25 cellular contexts compared by ENCODE assay signal in genomic region chr16:88524274-88524972, GRCh38. TPM values are rescaled to one million over a fixed set of nuclear protein-coding genes. Genes with fewer than 3 reads are reported as not detected.
DNase-seq lines count a peak whose midpoint lies in the region; ATAC-seq and TF ChIP-seq lines count a peak whose summit lies in the region.
"Had no signal": no experiment of that assay in that cellular context is flagged by ENCODE, and none has a peak within 500 bp of the region (broad histone marks: within the 10 kb centered on the region; RNA-seq: fewer than 3 reads in every experiment).

No MANE protein-coding gene starts in this region.

- H2BK15ac ChIP-seq in neuronal stem cell (ENCODE audit: low read length), result no peak overlapping the region

- DNase-seq in Caco-2, result no peak
- DNase-seq in body of pancreas, result no peak
- DNase-seq in neuronal stem cell (ENCODE audit: low spot score), result no peak
- DNase-seq in activated T-cell treated with anti-CD3 and anti-CD28 coated beads for 4 hours, result no peak
- DNase-seq: BE2C, Calu3, GF-D8, GM23248, NCI-H1105 treated with DMSO at 0.1 percent for 48 hours, NCI-H1694, NCI-H2081, NCI-H2171, NCI-H345, NCI-H524 treated with DMSO at 0.1 percent for 48 hours, NCI-H82, Peyer's patch had no signal

- peak overlapping the region; percentile 91 for H3K23ac ChIP-seq in neuronal stem cell (ENCODE audit: low read depth, low read length, poor library complexity)

- peaks cover 0 to 12% (median 0%) of the 10 kb centered on the region in 11 experiments; a peak in 5 of 22 replicates for H3K36me3 ChIP-seq in BLaER1 treated with 17β-estradiol and CSF1 and Interleukin-3, amounts not matched to agents 10 nM and 100 nM
- H3K36me3 ChIP-seq in Caco-2 (ENCODE audit: control insufficient read depth, insufficient read depth, low read length), result peaks cover 4% of the 10 kb centered on the region
- H3K36me3 ChIP-seq in body of pancreas (replicated peaks in 1 of 2; ENCODE audit: insufficient read depth in 1 of 2, low read depth in 2 of 2), result peaks cover 0 to 2% of the 10 kb centered on the region in 2 donors
- H3K36me3 ChIP-seq in neuronal stem cell (replicated peaks in 1 of 2; ENCODE audit: control insufficient read depth in 2 of 2, insufficient read depth in 2 of 2, low read length in 2 of 2), result no peaks in the 10 kb centered on the region
- H3K36me3 ChIP-seq: BE2C, HAP-1, Peyer's patch had no signal

- intact Hi-C loops in Caco-2 (cut with micrococcal nuclease; ENCODE audit: unreplicated experiment) (no loop called here), body of pancreas (cut with DNase I) (no loop called here)

- H4K91ac ChIP-seq in neuronal stem cell (ENCODE audit: low read depth, low read length, poor library complexity), result no peak overlapping the region

- no peak overlapping the region for H2BK5ac ChIP-seq in neuronal stem cell (ENCODE audit: low read length)

- no peak overlapping the region for H2AK5ac ChIP-seq in neuronal stem cell (ENCODE audit: low read depth, low read length)

- H3K4me1 ChIP-seq in BLaER1 treated with 17β-estradiol and CSF1 and Interleukin-3, amounts not matched to agents 10 nM and 100 nM, result peaks cover 15 to 76% (median 59%) of the 10 kb centered on the region in 10 experiments
- H3K4me1 ChIP-seq in Caco-2 (peaks cover 22% of the 10 kb centered on the region), body of pancreas (peaks cover 36% of the 10 kb centered on the region), neuronal stem cell (ENCODE audit: control insufficient read depth in 2 of 2, insufficient read depth in 1 of 2, low read depth in 1 of 2, low read length in 2 of 2) (peaks cover 3 to 14% of the 10 kb centered on the region in 2 donors)
- H3K4me1 ChIP-seq: HAP-1 had no signal

- peak overlapping the region; percentile 48 for H3K27ac Mint-ChIP-seq in Caco-2 (ENCODE audit: unreplicated experiment)
- H3K27ac Mint-ChIP-seq: CD8-positive, alpha-beta T cell had no signal

- no peak overlapping the region for H3K27ac ChIP-seq in BLaER1 treated with 17β-estradiol and CSF1 and Interleukin-3, amounts not matched to agents 10 nM and 100 nM
- H3K27ac ChIP-seq in body of pancreas (peak overlapping the region; percentile 10 to 34 (median 22)), neuronal stem cell (replicated peaks; ENCODE audit: low read length) (no peak overlapping the region)
- H3K27ac ChIP-seq: GM23248, HL-60, KMS-11 had no signal

- peak overlapping the region; percentile 75 for H3K14ac ChIP-seq in neuronal stem cell (ENCODE audit: low read length)

- H2BK120ac ChIP-seq in neuronal stem cell (ENCODE audit: low read depth, low read length), result no peak overlapping the region

- H3K9me3 ChIP-seq in BLaER1 treated with 17β-estradiol and CSF1 and Interleukin-3, amounts not matched to agents 10 nM and 100 nM (replicated peaks in 1 of 11), result no peaks in the 10 kb centered on the region
- H3K9me3 ChIP-seq in Caco-2 (no peaks in the 10 kb centered on the region), body of pancreas (no peaks in the 10 kb centered on the region), neuronal stem cell (replicated peaks in 1 of 2; ENCODE audit: control insufficient read depth in 2 of 2, insufficient read depth in 1 of 2, low read depth in 1 of 2, low read length in 2 of 2) (no peaks in the 10 kb centered on the region)
- H3K9me3 ChIP-seq: BE2C, HAP-1, Peyer's patch, SJSA1 had no signal

- H2AFZ ChIP-seq in neuronal stem cell (ENCODE audit: low read length), result no peak overlapping the region
- H2AFZ ChIP-seq: GM23248 had no signal

- no peak overlapping the region for H3K9ac ChIP-seq in BLaER1 treated with 17β-estradiol and CSF1 and Interleukin-3, amounts not matched to agents 10 nM and 100 nM
- H3K9ac ChIP-seq in neuronal stem cell (ENCODE audit: low read depth, low read length, poor library complexity), result no peak overlapping the region
- H3K9ac ChIP-seq: GM23248, KMS-11 had no signal

- 70 to 90% methylated on average over 3 to 17 of the region's 18 CpGs for WGBS in body of pancreas, 2 donors
- no CpG with 5 or more reads among the region's 18 CpGs for WGBS in neuronal stem cell (ENCODE audit: extremely low coverage in 2 of 2, insufficient read length in 2 of 2, insufficient replicate concordance in 1 of 2), 2 donors

- ATAC-seq in body of pancreas, result no peak
- no peak for ATAC-seq in GM19324 (IDR thresholded peaks at IDR 0.05; ENCODE audit: low FRiP score, unreplicated experiment)
- ATAC-seq in GM18498 (IDR thresholded peaks at IDR 0.05; ENCODE audit: unreplicated experiment), result no peak
- ATAC-seq: CD8-positive, alpha-beta T cell; Right ventricle myocardium inferior had no signal

- peaks cover 23% of the 10 kb centered on the region for H3K36me3 Mint-ChIP-seq in Caco-2 (ENCODE audit: insufficient read depth, unreplicated experiment)
- H3K36me3 Mint-ChIP-seq: CD8-positive, alpha-beta T cell had no signal

- H4K8ac ChIP-seq in neuronal stem cell (ENCODE audit: low read depth, low read length), result no peak overlapping the region

- no peaks in the 10 kb centered on the region for H3K4me1 Mint-ChIP-seq in Caco-2 (ENCODE audit: low read depth, unreplicated experiment)

- H2BK12ac ChIP-seq in neuronal stem cell (ENCODE audit: low read length), result no peak overlapping the region

- H3K27me3 ChIP-seq in BLaER1 treated with 17β-estradiol and CSF1 and Interleukin-3, amounts not matched to agents 10 nM and 100 nM, result no peaks in the 10 kb centered on the region
- H3K27me3 ChIP-seq in Caco-2 (replicated peaks; ENCODE audit: control insufficient read depth, insufficient read depth, low read length), result no peaks in the 10 kb centered on the region
- no peaks in the 10 kb centered on the region for H3K27me3 ChIP-seq in body of pancreas
- no peaks in the 10 kb centered on the region for H3K27me3 ChIP-seq in neuronal stem cell (ENCODE audit: control insufficient read depth in 3 of 3, insufficient read depth in 3 of 3, low read depth in 1 of 3, low read length in 3 of 3)
- H3K27me3 ChIP-seq: BE2C, Peyer's patch, SJSA1 had no signal

- no peak for TF ChIP-seq POLR2A in body of pancreas (IDR thresholded peaks at IDR 0.05)

- peak overlapping the region in 6 of 11 experiments; percentile 67 to 89 (median 83); a peak in 3 of 22 replicates for H3K4me2 ChIP-seq in BLaER1 treated with 17β-estradiol and CSF1 and Interleukin-3, amounts not matched to agents 10 nM and 100 nM
- H3K4me2 ChIP-seq in neuronal stem cell (ENCODE audit: insufficient read depth, low read length, poor library complexity, severe bottlenecking), result no peak overlapping the region
- H3K4me2 ChIP-seq: KMS-11 had no signal

- TF ChIP-seq CTCF in Caco-2 (IDR thresholded peaks at IDR 0.05; ENCODE audit: insufficient read depth in 1 of 2, low read depth in 1 of 2, low read length in 1 of 2, severe bottlenecking in 1 of 2, unreplicated experiment in 1 of 2) (no peak), body of pancreas (IDR thresholded peaks at IDR 0.05) (no peak)

- no peak overlapping the region for H3K4ac ChIP-seq in neuronal stem cell (ENCODE audit: low read length)

- no peaks in the 10 kb centered on the region for H3K27me3 Mint-ChIP-seq in Caco-2 (ENCODE audit: insufficient read depth, unreplicated experiment)

- peak overlapping the region; percentile 59 for H3K18ac ChIP-seq in neuronal stem cell (ENCODE audit: low read length)

- peaks cover 7% of the 10 kb centered on the region for H3K79me1 ChIP-seq in neuronal stem cell (ENCODE audit: low read depth, low read length)

- no TSS peak for BruUV-seq in Caco-2 (replicated peaks; lab: Mats Ljungman, UMichigan)

- POLR2A ChIA-PET in Caco-2 (lab: Charles Lee), result no interaction called here

- CTCF ChIA-PET in Caco-2 (lab: Charles Lee), result interaction anchor here (0.6 kb wide), 1 partner anchor 139 kb away, joined by 3 read pairs; no protein-coding TSS in a partner anchor

- peaks cover 12% of the 10 kb centered on the region for H3K9me3 Mint-ChIP-seq in Caco-2 (ENCODE audit: unreplicated experiment)
- H3K9me3 Mint-ChIP-seq: CD8-positive, alpha-beta T cell had no signal

- H4K20me1 ChIP-seq in BLaER1 treated with 17β-estradiol and CSF1 and Interleukin-3, amounts not matched to agents 10 nM and 100 nM, result peaks cover 0 to 83% (median 38%) of the 10 kb centered on the region in 11 experiments; a peak in 17 of 22 replicates

- H3K4me3 ChIP-seq in BLaER1 treated with 17β-estradiol and CSF1 and Interleukin-3, amounts not matched to agents 10 nM and 100 nM, result no peak overlapping the region
- H3K4me3 ChIP-seq in Caco-2 (ENCODE audit: low read depth, low read length) (no peak overlapping the region), body of pancreas (no peak overlapping the region), neuronal stem cell (ENCODE audit: low read length in 2 of 2) (no peak overlapping the region)
- H3K4me3 ChIP-seq: GM23248, HAP-1, Peyer's patch, SJSA1 had no signal

- H3K4me3 Mint-ChIP-seq in Caco-2 (ENCODE audit: unreplicated experiment), result no peak overlapping the region
- H3K4me3 Mint-ChIP-seq: CD8-positive, alpha-beta T cell had no signal

RNA-seq across cellular contexts. Expression of gene ZC3H18, which starts 45.8 kb away (rescaled TPM):
- total RNA-seq in Caco-2 (2022) (82.0 and 91.9 TPM in 2 replicates), body of pancreas (10 to 100 TPM; 11.7 to 22.4 TPM)
- 48.7 TPM for polyA plus RNA-seq in neuronal stem cell (2013, experiment 1 of 2)
- polyA plus RNA-seq in neuronal stem cell (2013, experiment 2 of 2), result 49.9 TPM

Comparison
In these comparisons a context has a peak if more than half of its experiments do, and no peak if none do; other contexts are left out.
1. H3K27ac ChIP-seq: peak in body of pancreas (4 of 4); none in BLaER1 treated with 17β-estradiol and CSF1 and Interleukin-3, amounts not matched to agents 10 nM and 100 nM (0 of 11) and neuronal stem cell (single experiment).